ENCODE assay signal across 28 cellular contexts in the genomic region with DNA sequence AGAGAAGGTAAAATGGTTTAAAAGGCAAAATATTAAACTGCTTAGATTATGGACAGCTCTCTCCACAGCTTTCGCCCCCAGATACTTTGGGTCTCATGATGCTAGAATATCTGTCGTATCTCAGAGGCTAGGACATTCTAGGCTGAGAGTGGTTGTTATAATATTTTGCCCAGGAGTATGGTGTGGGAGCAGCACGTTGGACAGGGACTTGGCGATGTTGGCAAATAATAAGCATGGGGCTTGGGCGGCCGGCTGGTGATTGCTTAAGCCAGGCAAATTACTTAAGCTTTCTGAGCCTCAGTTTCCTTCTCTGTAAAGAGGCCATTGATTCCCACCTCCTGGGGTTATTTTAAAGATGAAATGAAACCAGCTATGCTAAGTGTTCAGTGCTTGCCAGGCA.
"Had no signal": no experiment of that assay in that cellular context is flagged by ENCODE, and none has a peak within 500 bp of the region (broad histone marks: within the 10 kb centered on the region; RNA-seq: fewer than 3 reads in every experiment).

No MANE protein-coding gene starts in this region.

- H3K9me3 ChIP-seq: ascending aorta, lower lobe of right lung, tibial nerve had no signal

- H3K36me3 ChIP-seq: ascending aorta, brain microvascular endothelial cell, lower lobe of right lung, tibial nerve, WERI-Rb-1 had no signal

- ATAC-seq: esophagus mucosa, lower lobe of right lung, natural killer cell, T-helper 17 cell had no signal

- H3K9me3 Mint-ChIP-seq: activated CD4-positive, alpha-beta memory T cell treated with anti-CD3 and anti-CD28 coated beads for 36 hours; activated CD4-positive, alpha-beta T cell treated with anti-CD3 and anti-CD28 coated beads, Interleukin-2, amount 10 ng/mL, durations not matched to agents 24 days and 14 days; activated naive CD4-positive, alpha-beta T cell treated with anti-CD3 and anti-CD28 coated beads for 36 hours; activated naive CD8-positive, alpha-beta T cell treated with anti-CD3 and anti-CD28 coated beads for 36 hours; activated T-helper 1 cell treated with anti-CD3 and anti-CD28 coated beads, Interleukin-12 subunit alpha, Interleukin-12 subunit beta, Interleukin-2, Interleukin-4 antibody, amounts not matched to agents 30 ng/mL and 10 ng/mL and 1 ng/mL, durations not matched to agents 14 hours and 24 hours and 36 hours; dendritic cell treated with granulocyte-macrophage colony-stimulating factor and Interleukin-4, amounts not matched to agents 40 ng/mL and 50 ng/mL, for 4 days; endodermal cell; natural killer cell had no signal

- H3K4me3 Mint-ChIP-seq: activated CD4-positive, alpha-beta memory T cell treated with anti-CD3 and anti-CD28 coated beads for 36 hours; activated CD4-positive, alpha-beta T cell treated with anti-CD3 and anti-CD28 coated beads, Interleukin-2, amount 10 ng/mL, durations not matched to agents 24 days and 14 days; activated naive CD4-positive, alpha-beta T cell treated with anti-CD3 and anti-CD28 coated beads for 36 hours; activated naive CD8-positive, alpha-beta T cell treated with anti-CD3 and anti-CD28 coated beads for 36 hours; activated T-helper 1 cell treated with anti-CD3 and anti-CD28 coated beads, Interleukin-12 subunit alpha, Interleukin-12 subunit beta, Interleukin-2, Interleukin-4 antibody, amounts not matched to agents 30 ng/mL and 10 ng/mL and 1 ng/mL, durations not matched to agents 14 hours and 24 hours and 36 hours; dendritic cell treated with granulocyte-macrophage colony-stimulating factor and Interleukin-4, amounts not matched to agents 40 ng/mL and 50 ng/mL, for 4 days; endodermal cell; natural killer cell; T-helper 17 cell had no signal

- H3K4me1 Mint-ChIP-seq: activated CD4-positive, alpha-beta T cell treated with anti-CD3 and anti-CD28 coated beads, Interleukin-2, amount 10 ng/mL, durations not matched to agents 24 days and 14 days; activated naive CD8-positive, alpha-beta T cell treated with anti-CD3 and anti-CD28 coated beads for 36 hours; natural killer cell; T-helper 17 cell had no signal

- H3K27me3 Mint-ChIP-seq: activated CD4-positive, alpha-beta memory T cell treated with anti-CD3 and anti-CD28 coated beads for 36 hours; activated CD4-positive, alpha-beta T cell treated with anti-CD3 and anti-CD28 coated beads, Interleukin-2, amount 10 ng/mL, durations not matched to agents 24 days and 14 days; activated naive CD8-positive, alpha-beta T cell treated with anti-CD3 and anti-CD28 coated beads for 36 hours; dendritic cell treated with granulocyte-macrophage colony-stimulating factor and Interleukin-4, amounts not matched to agents 40 ng/mL and 50 ng/mL, for 4 days had no signal

- H3K27ac Mint-ChIP-seq: activated CD4-positive, alpha-beta memory T cell treated with anti-CD3 and anti-CD28 coated beads for 36 hours; activated CD4-positive, alpha-beta T cell treated with anti-CD3 and anti-CD28 coated beads, Interleukin-2, amount 10 ng/mL, durations not matched to agents 24 days and 14 days; activated naive CD4-positive, alpha-beta T cell treated with anti-CD3 and anti-CD28 coated beads for 36 hours; activated naive CD8-positive, alpha-beta T cell treated with anti-CD3 and anti-CD28 coated beads for 36 hours; activated T-helper 1 cell treated with anti-CD3 and anti-CD28 coated beads, Interleukin-12 subunit alpha, Interleukin-12 subunit beta, Interleukin-2, Interleukin-4 antibody, amounts not matched to agents 30 ng/mL and 10 ng/mL and 1 ng/mL, durations not matched to agents 14 hours and 24 hours and 36 hours; dendritic cell treated with granulocyte-macrophage colony-stimulating factor and Interleukin-4, amounts not matched to agents 40 ng/mL and 50 ng/mL, for 4 days; natural killer cell; T-helper 17 cell had no signal

- H3K27me3 ChIP-seq: ascending aorta, brain microvascular endothelial cell, tibial nerve had no signal

- H3K36me3 Mint-ChIP-seq: activated CD4-positive, alpha-beta memory T cell treated with anti-CD3 and anti-CD28 coated beads for 36 hours; activated naive CD8-positive, alpha-beta T cell treated with anti-CD3 and anti-CD28 coated beads for 36 hours; natural killer cell had no signal

- H3K4me3 ChIP-seq: ascending aorta, lower lobe of right lung, tibial nerve had no signal

- H3K27ac ChIP-seq: ascending aorta, brain microvascular endothelial cell, lower lobe of right lung, tibial nerve, WERI-Rb-1 had no signal

- DNase-seq: activated CD4-positive, alpha-beta memory T cell treated with anti-CD3 and anti-CD28 coated beads for 36 hours; activated CD4-positive, alpha-beta T cell treated with anti-CD3 and anti-CD28 coated beads, Interleukin-2, amount 10 ng/mL, durations not matched to agents 24 days and 14 days; activated CD4-positive, CD25-positive, alpha-beta regulatory T cell treated with anti-CD3 and anti-CD28 coated beads, Interleukin-2, amount 50 U/mL, for 72 hours; activated CD8-positive, alpha-beta memory T cell treated with anti-CD3 and anti-CD28 coated beads, Interleukin-2, amount 50 U/mL, for 4 hours; activated effector memory CD4-positive, alpha-beta T cell treated with anti-CD3 and anti-CD28 coated beads, Interleukin-2, amount 50 U/mL, for 16 hours; activated naive CD4-positive, alpha-beta T cell treated with anti-CD3 and anti-CD28 coated beads for 36 hours; activated naive CD8-positive, alpha-beta T cell treated with anti-CD3 and anti-CD28 coated beads for 36 hours; activated T-cell treated with anti-CD3 and anti-CD28 coated beads, Interleukin-2, amount 50 U/mL, for 1 hour; brain microvascular endothelial cell; caudate nucleus; foreskin fibroblast; head of caudate nucleus; hypothalamus; lower lobe of right lung; mesenchymal stem cell; natural killer cell; right cardiac atrium; stimulated activated CD4-positive, alpha-beta T cell treated with anti-CD3 and anti-CD28 coated beads, Interleukin-15, amount 100 ng/mL, for 24 hours; stimulated activated naive CD4-positive, alpha-beta T cell treated with Interleukin-2 at 50 U/mL for 16 hours; T-helper 17 cell; T1000; WERI-Rb-1 had no signal
